In genomic region chr20:63182946-63183415, GRCh38 we compare ENCODE assay signal across 15 cellular contexts. TPM values are rescaled to one million over a fixed set of nuclear protein-coding genes. Genes with fewer than 3 reads are reported as not detected.
"Had no signal": no experiment of that assay in that cellular context is flagged by ENCODE, and none has a peak within 500 bp of the region (broad histone marks: within the 10 kb centered on the region; RNA-seq: fewer than 3 reads in every experiment).

No MANE protein-coding gene starts in this region.

- DNase-seq: activated B cell treated with CpG ODN at 0.5 μM for 24 hours, left lung, mammary epithelial cell, occipital lobe had no signal

- H3K36me3 ChIP-seq: adrenal gland, cardiac muscle cell, left lung, right atrium auricular region had no signal

- H3K27ac ChIP-seq: adrenal gland, cardiac muscle cell, left lung, right atrium auricular region, skin epidermis had no signal

- FAIRE-seq: islet of Langerhans, TTC549 had no signal

- H3K36me3 Mint-ChIP-seq: activated naive CD4-positive, alpha-beta T cell treated with anti-CD3 and anti-CD28 coated beads, Interleukin-2, amount 10 ng/mL, durations not matched to agents 7 days and 5 days; naive thymus-derived CD8-positive, alpha-beta T cell had no signal

- H3K9me3 Mint-ChIP-seq: activated B cell treated with CpG ODN at 0.5 μM for 24 hours; naive thymus-derived CD8-positive, alpha-beta T cell had no signal

- H3K27ac Mint-ChIP-seq: activated B cell treated with CpG ODN at 0.5 μM for 24 hours; activated naive CD4-positive, alpha-beta T cell treated with anti-CD3 and anti-CD28 coated beads, Interleukin-2, amount 10 ng/mL, durations not matched to agents 7 days and 5 days; naive thymus-derived CD8-positive, alpha-beta T cell had no signal

- H3K4me3 Mint-ChIP-seq: activated B cell treated with CpG ODN at 0.5 μM for 24 hours; activated naive CD4-positive, alpha-beta T cell treated with anti-CD3 and anti-CD28 coated beads, Interleukin-2, amount 10 ng/mL, durations not matched to agents 7 days and 5 days; naive thymus-derived CD8-positive, alpha-beta T cell had no signal

- H3K4me3 ChIP-seq: adrenal gland, cardiac muscle cell, left lung, right atrium auricular region, skin epidermis had no signal

- H3K9me3 ChIP-seq: adrenal gland, left lung, right atrium auricular region had no signal

RNA-seq across cellular contexts. Expression of gene BIRC7, which starts 52.7 kb away (rescaled TPM):
- total RNA-seq: activated B cell treated with CpG ODN at 0.5 μM for 24 hours; esophagus mucosa; mammary epithelial cell; naive thymus-derived CD8-positive, alpha-beta T cell; occipital lobe; posterior vena cava; right atrium auricular region; T-helper 2 cell treated with Interferon-gamma antibody and Interleukin-4, amounts not matched to agents 100 ng/mL and 5 ng/mL, for 36 hours had no signal
- polyA plus RNA-seq: cardiac muscle cell, mammary epithelial cell had no signal
